ENCODE assay signal across 8 cellular contexts in the genomic region with DNA sequence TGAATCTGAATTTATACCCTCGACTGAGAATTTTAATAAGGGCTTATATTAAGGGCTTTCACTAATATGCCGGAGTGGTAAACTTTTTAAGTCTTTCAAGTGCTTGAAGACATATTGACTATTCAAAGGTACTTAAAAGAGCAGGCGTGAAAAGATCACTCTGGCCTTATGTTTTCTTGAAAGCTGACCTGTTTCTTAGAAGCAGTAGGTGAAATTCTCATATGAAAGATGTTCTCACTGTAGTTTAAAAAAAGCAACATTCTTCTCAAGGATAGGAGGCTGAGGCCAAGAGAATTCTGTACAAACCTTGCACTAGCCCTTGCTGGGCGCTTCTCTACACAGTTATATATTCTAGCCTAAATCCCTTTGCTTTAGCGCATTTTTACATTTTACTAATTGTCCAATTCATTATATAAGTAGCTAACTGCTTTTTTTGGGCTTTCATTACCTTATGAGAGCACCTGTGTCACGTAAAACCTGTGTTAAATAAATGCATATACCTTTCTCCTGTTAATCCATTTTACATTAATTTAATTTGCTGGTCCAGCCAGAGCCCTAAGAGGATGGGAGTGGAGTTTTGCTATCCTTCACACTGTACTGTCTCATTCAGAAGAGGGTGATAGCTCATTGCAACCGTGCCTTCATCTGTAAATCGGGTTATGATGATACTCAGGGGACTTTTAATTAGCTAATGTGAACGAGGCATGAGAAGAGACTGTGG. TPM values are rescaled to one million over a fixed set of nuclear protein-coding genes. Genes with fewer than 3 reads are reported as not detected.
A peak's percentile ranks its signal among the peaks of the same experiment; 100 is the strongest.
DNase-seq lines count a peak whose midpoint lies in the region; ATAC-seq and TF ChIP-seq lines count a peak whose summit lies in the region.

No MANE protein-coding gene starts in this region.

- H3K36me3 ChIP-seq in kidney epithelial cell (ENCODE audit: control insufficient read depth, insufficient read depth, low read length) (no peaks in the 10 kb centered on the region), testis (ENCODE audit: low read depth, missing control alignments) (no peaks in the 10 kb centered on the region)

- WGBS in testis, 2 donors: 42 to 45% methylated on average over 9 of the region's 9 CpGs

- H3K27ac Mint-ChIP-seq in activated CD4-positive, alpha-beta T cell treated with anti-CD3 and anti-CD28 coated beads for 36 hours: peak overlapping the region; percentile 98
- peak overlapping the region; percentile 98 for H3K27ac Mint-ChIP-seq in activated naive CD4-positive, alpha-beta T cell treated with anti-CD3 and anti-CD28 coated beads, Interleukin-2, amount 50 U/mL, for 72 hours

- peaks cover 9% of the 10 kb centered on the region for H3K4me1 ChIP-seq in testis

- no peaks in the 10 kb centered on the region for H3K9me3 ChIP-seq in testis

- TF ChIP-seq CTCF in kidney epithelial cell (IDR thresholded peaks at IDR 0.05; ENCODE audit: insufficient read depth, low read length, poor library complexity, severe bottlenecking) (no peak), testis (IDR thresholded peaks at IDR 0.05) (no peak)

- H3K9me3 Mint-ChIP-seq in activated CD4-positive, alpha-beta T cell treated with anti-CD3 and anti-CD28 coated beads for 36 hours (ENCODE audit: low read depth): no peaks in the 10 kb centered on the region
- no peaks in the 10 kb centered on the region for H3K9me3 Mint-ChIP-seq in activated naive CD4-positive, alpha-beta T cell treated with anti-CD3 and anti-CD28 coated beads, Interleukin-2, amount 50 U/mL, for 72 hours

- peak overlapping the region; percentile 81 for H3K4me3 Mint-ChIP-seq in activated CD4-positive, alpha-beta T cell treated with anti-CD3 and anti-CD28 coated beads for 36 hours

- peaks cover 10% of the 10 kb centered on the region for H3K36me3 Mint-ChIP-seq in activated CD4-positive, alpha-beta T cell treated with anti-CD3 and anti-CD28 coated beads for 36 hours (ENCODE audit: low read depth)
- peaks cover 0 to 12% of the 10 kb centered on the region in 2 donors for H3K36me3 Mint-ChIP-seq in activated naive CD4-positive, alpha-beta T cell treated with anti-CD3 and anti-CD28 coated beads, Interleukin-2, amount 50 U/mL, for 72 hours

- peak overlapping the region; percentile 87 to 95 for H3K27ac ChIP-seq in testis

- ATAC-seq in activated CD4-positive, alpha-beta T cell treated with anti-CD3 and anti-CD28 coated beads for 36 hours: no peak
- ATAC-seq in activated naive CD4-positive, alpha-beta T cell treated with anti-CD3 and anti-CD28 coated beads, Interleukin-2, amount 50 U/mL, for 72 hours: no peak

- no peak for DNase-seq in activated CD4-positive, alpha-beta T cell treated with anti-CD3 and anti-CD28 coated beads for 36 hours
- no peak for DNase-seq in activated CD4-positive, alpha-beta T cell treated with anti-CD3 and anti-CD28 coated beads, Interleukin-2, amount 50 U/mL, for 48 hours
- no peak for DNase-seq in activated naive CD4-positive, alpha-beta T cell treated with anti-CD3 and anti-CD28 coated beads, Interleukin-2, amount 50 U/mL, for 72 hours (ENCODE audit: low spot score in 2 of 2)
- DNase-seq in kidney epithelial cell (ENCODE audit: low read depth) (no peak), testis (no peak), ACHN (no peak), NCI-H2196 (lab: John Stamatoyannopoulos, UW; ENCODE audit: unreplicated experiment) (no peak)
- DNase-seq in NK-92 treated with Interleukin-12 subunit alpha and Interleukin-12 subunit beta, amount 100 ng/mL, for 24 hours (lab: John Stamatoyannopoulos, UW): no peak

- POLR2A ChIA-PET in activated CD4-positive, alpha-beta T cell treated with anti-CD3 and anti-CD28 coated beads for 36 hours (lab: Charles Lee): interaction anchor here (1.9 to 10.8 kb wide), 5 partner anchors 18 to 1120 kb away, joined by 9 to 571 read pairs (median 25); a partner anchor contains a TSS

- CTCF ChIA-PET in activated CD4-positive, alpha-beta T cell treated with anti-CD3 and anti-CD28 coated beads for 36 hours (lab: Charles Lee): no interaction called here

- H3K4me1 Mint-ChIP-seq in activated CD4-positive, alpha-beta T cell treated with anti-CD3 and anti-CD28 coated beads for 36 hours: peaks cover 49% of the 10 kb centered on the region

- H3K27me3 ChIP-seq in kidney epithelial cell (ENCODE audit: control insufficient read depth, insufficient read depth, low read length): no peaks in the 10 kb centered on the region
- no peaks in the 10 kb centered on the region for H3K27me3 ChIP-seq in testis

- intact Hi-C loops in activated CD4-positive, alpha-beta T cell treated with anti-CD3 and anti-CD28 coated beads for 36 hours (cut with DNase I, micrococcal nuclease): loop anchor here (1.0 to 10.0 kb wide), 6 partner anchors 16 to 1807 kb away; a partner anchor contains a TSS
- intact Hi-C loops in testis (cut with DNase I; ENCODE audit: low total_unique reads): no loop called here

- H3K4me3 ChIP-seq in kidney epithelial cell (ENCODE audit: low read depth, low read length) (peak overlapping the region; percentile 61), testis (peak overlapping the region; percentile 71 to 76)

- no peaks in the 10 kb centered on the region for H3K27me3 Mint-ChIP-seq in activated CD4-positive, alpha-beta T cell treated with anti-CD3 and anti-CD28 coated beads for 36 hours

- in situ Hi-C loops in ACHN (cut with HindIII; ENCODE audit: low pct_ligation_motif_present, low pct_unique_long_range_greater_than_20kb, low sequenced_read_pairs): no loop called here

- TF ChIP-seq POLR2A in testis (IDR thresholded peaks at IDR 0.05): no peak

RNA-seq across cellular contexts. Expression of a gene that starts 59.6 kb away (rescaled TPM):
- 1 to 10 TPM; 1.1 to 1.4 TPM for total RNA-seq in activated CD4-positive, alpha-beta T cell treated with anti-CD3 and anti-CD28 coated beads for 36 hours
- total RNA-seq in activated naive CD4-positive, alpha-beta T cell treated with anti-CD3 and anti-CD28 coated beads, Interleukin-2, amount 50 U/mL, for 72 hours: 1 to 10 TPM in 1 of 2 donors, under 1 TPM in 1; 0.23 to 2.1 TPM
- total RNA-seq in kidney epithelial cell (1.4 and 2.6 TPM in 2 replicates), testis (1 to 10 TPM; 4.1 to 5.1 TPM)
- polyA plus RNA-seq in testis (ENCODE audit: insufficient read depth, low read depth, low replicate concordance): 4.8 TPM
